Comparison of ENCODE assay signal across 1 cellular context in the genomic region with DNA sequence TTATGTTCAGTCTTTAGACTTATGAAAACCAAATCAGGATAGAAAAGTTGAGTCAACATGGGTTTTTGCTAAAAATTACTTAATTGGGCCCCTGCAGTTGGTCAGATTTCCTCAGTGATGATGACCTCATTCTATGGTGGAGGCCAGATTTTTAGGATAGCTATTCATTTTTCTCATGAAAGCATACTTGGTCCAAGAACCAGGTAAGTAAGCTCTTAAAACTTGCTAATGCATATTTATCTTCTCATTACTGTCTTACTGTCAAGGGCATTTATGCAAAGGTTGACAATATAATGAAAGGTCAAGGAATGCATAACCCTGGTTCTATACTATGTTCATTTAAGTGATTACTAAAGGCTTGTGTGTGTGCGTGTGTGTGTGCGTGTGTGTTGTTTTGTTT.
TF ChIP-seq lines count a peak whose summit lies in the region.

No MANE protein-coding gene starts in this region.

TF ChIP-seq in SK-N-SH, 30 proteins besides CTCF, POLR2A, EP300 and RAD21 (continued from another document):
- TF ChIP-seq, protein P1, sequence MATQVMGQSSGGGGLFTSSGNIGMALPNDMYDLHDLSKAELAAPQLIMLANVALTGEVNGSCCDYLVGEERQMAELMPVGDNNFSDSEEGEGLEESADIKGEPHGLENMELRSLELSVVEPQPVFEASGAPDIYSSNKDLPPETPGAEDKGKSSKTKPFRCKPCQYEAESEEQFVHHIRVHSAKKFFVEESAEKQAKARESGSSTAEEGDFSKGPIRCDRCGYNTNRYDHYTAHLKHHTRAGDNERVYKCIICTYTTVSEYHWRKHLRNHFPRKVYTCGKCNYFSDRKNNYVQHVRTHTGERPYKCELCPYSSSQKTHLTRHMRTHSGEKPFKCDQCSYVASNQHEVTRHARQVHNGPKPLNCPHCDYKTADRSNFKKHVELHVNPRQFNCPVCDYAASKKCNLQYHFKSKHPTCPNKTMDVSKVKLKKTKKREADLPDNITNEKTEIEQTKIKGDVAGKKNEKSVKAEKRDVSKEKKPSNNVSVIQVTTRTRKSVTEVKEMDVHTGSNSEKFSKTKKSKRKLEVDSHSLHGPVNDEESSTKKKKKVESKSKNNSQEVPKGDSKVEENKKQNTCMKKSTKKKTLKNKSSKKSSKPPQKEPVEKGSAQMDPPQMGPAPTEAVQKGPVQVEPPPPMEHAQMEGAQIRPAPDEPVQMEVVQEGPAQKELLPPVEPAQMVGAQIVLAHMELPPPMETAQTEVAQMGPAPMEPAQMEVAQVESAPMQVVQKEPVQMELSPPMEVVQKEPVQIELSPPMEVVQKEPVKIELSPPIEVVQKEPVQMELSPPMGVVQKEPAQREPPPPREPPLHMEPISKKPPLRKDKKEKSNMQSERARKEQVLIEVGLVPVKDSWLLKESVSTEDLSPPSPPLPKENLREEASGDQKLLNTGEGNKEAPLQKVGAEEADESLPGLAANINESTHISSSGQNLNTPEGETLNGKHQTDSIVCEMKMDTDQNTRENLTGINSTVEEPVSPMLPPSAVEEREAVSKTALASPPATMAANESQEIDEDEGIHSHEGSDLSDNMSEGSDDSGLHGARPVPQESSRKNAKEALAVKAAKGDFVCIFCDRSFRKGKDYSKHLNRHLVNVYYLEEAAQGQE (IDR thresholded peaks at IDR 0.05; ENCODE audit: low read depth, low read length) = no peak
- TF ChIP-seq POLR2AphosphoS5 (IDR thresholded peaks at IDR 0.05; ENCODE audit: low read depth, low read length) (no peak), MEF2A (IDR thresholded peaks at IDR 0.05; ENCODE audit: borderline replicate concordance, low read depth) (no peak), RCOR1 (IDR thresholded peaks at IDR 0.05; ENCODE audit: low read length) (no peak)
- TF ChIP-seq, protein P2, sequence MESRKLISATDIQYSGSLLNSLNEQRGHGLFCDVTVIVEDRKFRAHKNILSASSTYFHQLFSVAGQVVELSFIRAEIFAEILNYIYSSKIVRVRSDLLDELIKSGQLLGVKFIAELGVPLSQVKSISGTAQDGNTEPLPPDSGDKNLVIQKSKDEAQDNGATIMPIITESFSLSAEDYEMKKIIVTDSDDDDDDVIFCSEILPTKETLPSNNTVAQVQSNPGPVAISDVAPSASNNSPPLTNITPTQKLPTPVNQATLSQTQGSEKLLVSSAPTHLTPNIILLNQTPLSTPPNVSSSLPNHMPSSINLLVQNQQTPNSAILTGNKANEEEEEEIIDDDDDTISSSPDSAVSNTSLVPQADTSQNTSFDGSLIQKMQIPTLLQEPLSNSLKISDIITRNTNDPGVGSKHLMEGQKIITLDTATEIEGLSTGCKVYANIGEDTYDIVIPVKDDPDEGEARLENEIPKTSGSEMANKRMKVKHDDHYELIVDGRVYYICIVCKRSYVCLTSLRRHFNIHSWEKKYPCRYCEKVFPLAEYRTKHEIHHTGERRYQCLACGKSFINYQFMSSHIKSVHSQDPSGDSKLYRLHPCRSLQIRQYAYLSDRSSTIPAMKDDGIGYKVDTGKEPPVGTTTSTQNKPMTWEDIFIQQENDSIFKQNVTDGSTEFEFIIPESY (IDR thresholded peaks at IDR 0.05; ENCODE audit: borderline replicate concordance, low read depth) = no peak
- TF ChIP-seq, protein P3, sequence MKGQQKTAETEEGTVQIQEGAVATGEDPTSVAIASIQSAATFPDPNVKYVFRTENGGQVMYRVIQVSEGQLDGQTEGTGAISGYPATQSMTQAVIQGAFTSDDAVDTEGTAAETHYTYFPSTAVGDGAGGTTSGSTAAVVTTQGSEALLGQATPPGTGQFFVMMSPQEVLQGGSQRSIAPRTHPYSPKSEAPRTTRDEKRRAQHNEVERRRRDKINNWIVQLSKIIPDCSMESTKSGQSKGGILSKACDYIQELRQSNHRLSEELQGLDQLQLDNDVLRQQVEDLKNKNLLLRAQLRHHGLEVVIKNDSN (IDR thresholded peaks at IDR 0.05; ENCODE audit: borderline replicate concordance, low read depth) = no peak
